Comparison of ENCODE assay signal across 9 cellular contexts in genomic region chr12:111529424-111530368, GRCh38.
DNase-seq lines count a peak whose midpoint lies in the region; ATAC-seq and TF ChIP-seq lines count a peak whose summit lies in the region.
"Had no signal": no experiment of that assay in that cellular context is flagged by ENCODE, and none has a peak within 500 bp of the region (broad histone marks: within the 10 kb centered on the region; RNA-seq: fewer than 3 reads in every experiment).

No MANE protein-coding gene starts in this region.

- no peaks in the 10 kb centered on the region for H3K9me3 ChIP-seq in liver (ENCODE audit: control insufficient read depth in 4 of 4, low read length in 3 of 4)

- H3K4me1 ChIP-seq in liver (ENCODE audit: control insufficient read depth in 4 of 4, insufficient read depth in 4 of 4, low read length in 3 of 4): peaks cover 0 to 1% (median 0%) of the 10 kb centered on the region in 4 donors

- ATAC-seq in GM18498 (IDR thresholded peaks at IDR 0.05; ENCODE audit: unreplicated experiment) (peak; percentile 56), HG03432 (IDR thresholded peaks at IDR 0.05; ENCODE audit: unreplicated experiment) (no peak)

- H3K27me3 ChIP-seq in liver (ENCODE audit: control insufficient read depth in 4 of 4, insufficient read depth in 4 of 4, low read length in 3 of 4): no peaks in the 10 kb centered on the region

- peak; percentile 42 for TF ChIP-seq CTCF in liver (IDR thresholded peaks at IDR 0.05; ENCODE audit: low read depth, low read length, missing input control)

- peaks cover 3 to 27% (median 23%) of the 10 kb centered on the region in 4 donors for H3K36me3 ChIP-seq in liver (ENCODE audit: control insufficient read depth in 4 of 4, insufficient read depth in 3 of 4, low read depth in 1 of 4, low read length in 3 of 4)

- H3K4me3 ChIP-seq in liver (ENCODE audit: low read depth in 1 of 3, low read length in 3 of 3): no peak overlapping the region
- H3K4me3 ChIP-seq: skin epidermis had no signal

- no peak overlapping the region for H3K9ac ChIP-seq in liver (ENCODE audit: low read depth in 1 of 2, low read length in 2 of 2)

- WGBS in liver: 56% methylated on average over 8 of the region's 8 CpGs

- no peak overlapping the region for H3K27ac ChIP-seq in liver (ENCODE audit: low read depth in 1 of 2, low read length in 2 of 2)
- H3K27ac ChIP-seq: skin epidermis had no signal

- peak; percentile 43 for DNase-seq in 8988T
- peak; percentile 73 for DNase-seq in NCI-H2171 treated with DMSO at 0.1 percent for 48 hours (lab: John Stamatoyannopoulos, UW)
- DNase-seq in activated CD4-positive, CD25-positive, alpha-beta regulatory T cell (lab: John Stamatoyannopoulos, UW): peak; percentile 14 to 46 (median 26)
- peak; percentile 70 for DNase-seq in cerebellar cortex (ENCODE audit: low spot score)
- DNase-seq in stimulated activated CD4-positive, alpha-beta T cell treated with anti-CD3 and anti-CD28 coated beads, TNF-alpha, amount 100 ng/mL, for 24 hours (ENCODE audit: low read depth in 3 of 3): peak; percentile 17 to 52 (median 37)

- TF ChIP-seq RAD21 in liver (IDR thresholded peaks at IDR 0.05): peak; percentile 68 to 80

TF ChIP-seq in liver, 16 proteins besides CTCF, POLR2A, EP300 and RAD21:
- no peak for TF ChIP-seq TAF1 (conservative IDR thresholded peaks at IDR 0.05)
- no peak for TF ChIP-seq SP1 (IDR thresholded peaks at IDR 0.05)
- TF ChIP-seq NR2F2 (IDR thresholded peaks at IDR 0.05): no peak
- no peak for TF ChIP-seq FOXA1 (IDR thresholded peaks at IDR 0.05)
- TF ChIP-seq HNF4A (conservative IDR thresholded peaks at IDR 0.05): no peak
- TF ChIP-seq HNF4G (IDR thresholded peaks at IDR 0.05): no peak
- TF ChIP-seq GABPA (IDR thresholded peaks at IDR 0.05 in 1 of 2, conservative IDR thresholded peaks at IDR 0.05 in 1 of 2): no peak
- no peak for TF ChIP-seq RXRA (IDR thresholded peaks at IDR 0.05)
- no peak for TF ChIP-seq EGR1 (IDR thresholded peaks at IDR 0.05; ENCODE audit: low read depth in 2 of 2)
- no peak for TF ChIP-seq YY1 (IDR thresholded peaks at IDR 0.05)
- no peak for TF ChIP-seq JUND (IDR thresholded peaks at IDR 0.05)
- no peak for TF ChIP-seq FOXA2 (IDR thresholded peaks at IDR 0.05)
- TF ChIP-seq, protein P1, sequence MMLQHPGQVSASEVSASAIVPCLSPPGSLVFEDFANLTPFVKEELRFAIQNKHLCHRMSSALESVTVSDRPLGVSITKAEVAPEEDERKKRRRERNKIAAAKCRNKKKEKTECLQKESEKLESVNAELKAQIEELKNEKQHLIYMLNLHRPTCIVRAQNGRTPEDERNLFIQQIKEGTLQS (IDR thresholded peaks at IDR 0.05): no peak
TF ChIP-seq in liver: peak in this region for 0.
